ENCODE assay signal across 9 cellular contexts in the genomic region with DNA sequence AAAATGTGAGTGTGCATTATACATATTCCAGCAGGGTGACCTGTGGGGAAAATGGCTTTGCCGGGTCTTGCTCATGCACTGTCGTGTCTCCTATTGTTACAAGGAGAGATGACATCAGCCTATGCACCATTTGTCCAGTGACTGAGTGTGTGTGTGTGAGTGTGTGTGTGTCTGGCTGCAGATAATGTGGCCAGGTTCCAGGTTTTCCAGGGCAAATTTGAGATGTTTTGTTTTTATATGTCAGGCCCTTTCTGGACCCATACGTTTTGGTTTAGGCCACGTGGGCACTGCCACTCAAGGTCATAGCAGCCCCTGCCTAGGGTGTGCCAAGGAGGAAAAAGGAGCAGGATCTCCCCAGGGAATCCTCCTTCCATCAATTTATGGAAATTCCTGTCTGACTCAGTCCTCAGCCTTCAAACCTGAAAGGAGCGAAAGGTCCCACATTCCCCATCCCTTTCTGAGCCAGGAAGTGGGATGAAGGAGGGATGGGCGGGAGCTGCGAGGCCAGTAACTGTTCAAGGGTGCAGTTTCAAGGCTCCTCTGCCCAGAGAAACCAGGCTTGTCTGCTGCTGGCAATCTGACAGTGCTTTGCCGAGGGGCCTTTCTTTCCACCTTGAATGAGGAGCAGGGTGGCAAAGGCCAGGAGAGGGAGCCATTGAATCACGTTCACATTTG.
DNase-seq lines count a peak whose midpoint lies in the region; ATAC-seq, FAIRE-seq and TF ChIP-seq lines count a peak whose summit lies in the region.
"Had no signal": no experiment of that assay in that cellular context is flagged by ENCODE, and none has a peak within 500 bp of the region (broad histone marks: within the 10 kb centered on the region; RNA-seq: fewer than 3 reads in every experiment).

No MANE protein-coding gene starts in this region.

- ATAC-seq in GM19023 (IDR thresholded peaks at IDR 0.05; ENCODE audit: unreplicated experiment), result no peak
- no peak for ATAC-seq in HG03457 (IDR thresholded peaks at IDR 0.05; ENCODE audit: unreplicated experiment)

- intact Hi-C loops in transverse colon (cut with DNase I; ENCODE audit: low total_unique reads), result no loop called here

- H3K36me3 ChIP-seq in transverse colon, result no peaks in the 10 kb centered on the region
- H3K36me3 ChIP-seq: upper lobe of left lung had no signal

- no peaks in the 10 kb centered on the region for H3K9me3 ChIP-seq in transverse colon
- H3K9me3 ChIP-seq: upper lobe of left lung had no signal

- no peak overlapping the region for H3K27ac ChIP-seq in transverse colon
- H3K27ac ChIP-seq: upper lobe of left lung had no signal

- peak; percentile 55 for TF ChIP-seq CTCF in AG09319 (IDR thresholded peaks at IDR 0.05; ENCODE audit: low read depth, low read length)
- peak in 3 of 5 experiments; percentile 17 to 44 (median 27) for TF ChIP-seq CTCF in transverse colon (IDR thresholded peaks at IDR 0.05)

- peak; percentile 50 for FAIRE-seq in GM18507 (lab: Jason Lieb, UNC)

- in situ Hi-C loops in transverse colon (cut with MboI; ENCODE audit: low pct_ligation_motif_present in 1 of 4, low pct_unique_long_range_greater_than_20kb in 1 of 4, low sequenced_read_pairs in 3 of 4), result loop anchor here in 2 of 4 donors (5.0 to 10.0 kb wide), 2 partner anchors 246 to 421 kb away; no protein-coding TSS in a partner anchor

- H3K4me1 ChIP-seq in transverse colon, result peaks cover 0 to 6% (median 0%) of the 10 kb centered on the region in 4 donors

- 31 to 53% methylated on average over 2 to 9 of the region's 9 CpGs for WGBS in transverse colon (ENCODE audit: low coverage in 1 of 2), 2 donors

- TF ChIP-seq EP300 in transverse colon (IDR thresholded peaks at IDR 0.05; ENCODE audit: low read depth), result no peak

- H3K4me3 ChIP-seq in transverse colon, result no peak overlapping the region
- H3K4me3 ChIP-seq: upper lobe of left lung had no signal

- no peak for TF ChIP-seq POLR2A in transverse colon (IDR thresholded peaks at IDR 0.05)

- peaks cover 23% of the 10 kb centered on the region for H3K27me3 ChIP-seq in transverse colon
- H3K27me3 ChIP-seq: upper lobe of left lung had no signal

- DNase-seq in AG09319 (ENCODE audit: extremely low read depth, low read depth), result no peak
- DNase-seq in GM18507 (ENCODE audit: extremely low spot score, insufficient read length, low read depth), result no peak
- peak; percentile 78 for DNase-seq in NCI-H2171 treated with DMSO at 0.1 percent for 48 hours (lab: John Stamatoyannopoulos, UW)
- DNase-seq in amniotic epithelial cell (ENCODE audit: low read depth), result peak; percentile 59
- DNase-seq in iris pigment epithelial cell (ENCODE audit: low read depth), result peak; percentile 29
- peak; percentile 37 for DNase-seq in transverse colon

Comparison
In these comparisons a context has a peak if more than half of its experiments do, and no peak if none do; other contexts are left out.
1. DNase-seq: peak in NCI-H2171 treated with DMSO at 0.1 percent for 48 hours (single experiment), amniotic epithelial cell (single experiment), iris pigment epithelial cell (single experiment) and transverse colon (single experiment); none in AG09319 (single experiment) and GM18507 (single experiment).